11 cellular contexts compared by ENCODE assay signal in the genomic region with DNA sequence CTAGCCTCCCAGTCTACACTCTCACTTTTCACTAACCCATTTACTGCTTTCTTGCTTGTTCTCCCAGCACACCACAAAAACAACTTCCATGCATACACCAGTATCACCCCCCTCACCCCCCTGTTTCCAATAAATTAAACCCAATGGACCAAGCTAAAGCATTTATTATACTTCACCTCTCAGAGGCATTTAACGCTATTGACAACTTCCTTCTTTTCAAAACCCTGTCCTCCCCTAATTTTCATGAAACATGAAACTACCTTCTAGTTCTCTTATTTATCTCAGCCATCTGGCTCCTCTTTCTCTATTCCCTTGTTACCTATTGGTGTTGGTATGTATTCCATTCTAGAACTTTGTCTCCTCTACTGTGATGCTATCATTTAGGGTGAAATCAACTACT. TPM values are rescaled to one million over a fixed set of nuclear protein-coding genes. Genes with fewer than 3 reads are reported as not detected.
DNase-seq lines count a peak whose midpoint lies in the region; ATAC-seq, FAIRE-seq and TF ChIP-seq lines count a peak whose summit lies in the region.
"Had no signal": no experiment of that assay in that cellular context is flagged by ENCODE, and none has a peak within 500 bp of the region (broad histone marks: within the 10 kb centered on the region; RNA-seq: fewer than 3 reads in every experiment).

No MANE protein-coding gene starts in this region.

- H2AFZ ChIP-seq in GM12878 (ENCODE audit: control insufficient read depth, low read depth, low read length) = no peak overlapping the region

- peaks cover 61% of the 10 kb centered on the region for H3F3A ChIP-seq in DOHH2 (ENCODE audit: control insufficient read depth, insufficient read depth)

- H3K9me3 ChIP-seq in DOHH2 (ENCODE audit: control insufficient read depth, insufficient read depth, low read length) (no peaks in the 10 kb centered on the region), GM12878 (replicated peaks; ENCODE audit: control insufficient read depth, insufficient read depth, low read length) (peaks cover 3% of the 10 kb centered on the region; the same call in 1 of the 3 replicates), endodermal cell (ENCODE audit: control insufficient read depth, low read length) (no peaks in the 10 kb centered on the region), upper lobe of left lung (no peaks in the 10 kb centered on the region)

- no peak for FAIRE-seq in GM12878 (lab: Jason Lieb, UNC)

- peaks cover 98% of the 10 kb centered on the region for H3K4me1 ChIP-seq in DOHH2 (ENCODE audit: control insufficient read depth, low read length)
- H3K4me1 ChIP-seq in GM12878 (ENCODE audit: control insufficient read depth, insufficient read depth, low read length) = peaks cover 14% of the 10 kb centered on the region
- H3K4me1 ChIP-seq in endodermal cell (ENCODE audit: control insufficient read depth, insufficient read depth, low read length) = no peaks in the 10 kb centered on the region
- H3K4me1 ChIP-seq in upper lobe of left lung = peaks cover 0 to 2% (median 0%) of the 10 kb centered on the region in 4 donors

- no peak for TF ChIP-seq RAD21 in GM12878 (IDR thresholded peaks at IDR 0.05; ENCODE audit: insufficient read depth, low read depth, low read length)

- H3K27ac ChIP-seq in DOHH2 (ENCODE audit: low read depth, low read length) (peak overlapping the region; percentile 84), GM12878 (ENCODE audit: control insufficient read depth, insufficient read depth) (no peak overlapping the region), endodermal cell (ENCODE audit: low read depth, low read length) (no peak overlapping the region), upper lobe of left lung (peak overlapping the region in 1 of 4 donors; percentile 0)

- DNase-seq in MV-4-11 (lab: John Stamatoyannopoulos, UW) (peak; percentile 69), GM12878 (ENCODE audit: low read depth, low spot score) (no peak), endodermal cell (no peak), upper lobe of left lung (no peak)
- DNase-seq in stimulated activated naive CD4-positive, alpha-beta T cell treated with Interleukin-2 at 50 U/mL for 16 hours (lab: John Stamatoyannopoulos, UW) = no peak
- DNase-seq: activated CD8-positive, alpha-beta memory T cell treated with anti-CD3 and anti-CD28 coated beads for 24 hours; NCI-H1694 had no signal

- TF ChIP-seq POLR2A in GM12878 (IDR thresholded peaks at IDR 0.05; ENCODE audit: low read depth, low read length) (no peak), upper lobe of left lung (IDR thresholded peaks at IDR 0.05) (no peak)

- no peaks in the 10 kb centered on the region for H4K20me1 ChIP-seq in DOHH2 (ENCODE audit: control insufficient read depth, insufficient read depth, low read depth, low read length)
- H4K20me1 ChIP-seq in GM12878 (ENCODE audit: control insufficient read depth, insufficient read depth) = no peaks in the 10 kb centered on the region

- no peak overlapping the region for H3K9ac ChIP-seq in GM12878 (ENCODE audit: control insufficient read depth, insufficient read depth, low read length)
- H3K9ac ChIP-seq in endodermal cell (ENCODE audit: extremely low read depth, low read length, poor library complexity, severe bottlenecking) = no peak overlapping the region

- H3K4me3 ChIP-seq in DOHH2 (ENCODE audit: low read length) (peak overlapping the region; percentile 44), GM12878 (no peak overlapping the region), endodermal cell (ENCODE audit: low read length) (no peak overlapping the region), upper lobe of left lung (no peak overlapping the region)

- no peak for TF ChIP-seq CTCF in DOHH2 (IDR thresholded peaks at IDR 0.05; ENCODE audit: low read depth, low read length, poor library complexity, severe bottlenecking)
- no peak for TF ChIP-seq CTCF in GM12878 (IDR thresholded peaks at IDR 0.05 in 2 of 3, conservative IDR thresholded peaks at IDR 0.05 in 1 of 3; ENCODE audit: control insufficient read depth in 2 of 3, extremely low read depth in 1 of 3, insufficient read depth in 1 of 3, low read depth in 3 of 3, low read length in 3 of 3)
- TF ChIP-seq CTCF in endodermal cell (conservative IDR thresholded peaks at IDR 0.05) = no peak
- no peak for TF ChIP-seq CTCF in upper lobe of left lung (IDR thresholded peaks at IDR 0.05)

- no peak overlapping the region for H3K27ac Mint-ChIP-seq in endodermal cell

- no peaks in the 10 kb centered on the region for H3K9me3 Mint-ChIP-seq in endodermal cell

- no peaks in the 10 kb centered on the region for H3K27me3 ChIP-seq in DOHH2 (ENCODE audit: control insufficient read depth, low read length)
- no peaks in the 10 kb centered on the region for H3K27me3 ChIP-seq in GM12878 (replicated peaks in 1 of 2; ENCODE audit: control insufficient read depth in 2 of 2, insufficient read depth in 2 of 2, low read length in 1 of 2)
- H3K27me3 ChIP-seq in endodermal cell (ENCODE audit: control insufficient read depth, insufficient read depth, low read length, poor library complexity, severe bottlenecking) = no peaks in the 10 kb centered on the region
- H3K27me3 ChIP-seq in upper lobe of left lung = no peaks in the 10 kb centered on the region

- intact Hi-C loops in GM12878 (cut with micrococcal nuclease; ENCODE audit: unreplicated experiment) = no loop called here

- no peaks in the 10 kb centered on the region for H3K4me1 Mint-ChIP-seq in endodermal cell

- CTCF ChIA-PET in GM12878 (lab: Yijun Ruan, JAX) = interaction anchor here (0.8 to 2.6 kb wide), 3 partner anchors 10 to 15 kb away, joined by 3 to 17 read pairs (median 3); no protein-coding TSS in a partner anchor

- peaks cover 89% of the 10 kb centered on the region for H3K36me3 ChIP-seq in DOHH2 (ENCODE audit: control insufficient read depth, low read length)
- no peaks in the 10 kb centered on the region; a peak in 1 of 4 replicates for H3K36me3 ChIP-seq in GM12878 (ENCODE audit: control insufficient read depth in 2 of 2, insufficient read depth in 2 of 2, low read length in 1 of 2)
- no peaks in the 10 kb centered on the region for H3K36me3 ChIP-seq in endodermal cell (ENCODE audit: control insufficient read depth, insufficient read depth, low read length)
- no peaks in the 10 kb centered on the region for H3K36me3 ChIP-seq in upper lobe of left lung

- RAD21 ChIA-PET in GM12878 (lab: Charles Lee; ENCODE audit: unreplicated experiment) = interaction anchor here (0.9 to 4.7 kb wide), 8 partner anchors 11 to 135 kb away, joined by 3 to 27 read pairs (median 4); a partner anchor contains a TSS

- no peaks in the 10 kb centered on the region for H3K36me3 Mint-ChIP-seq in endodermal cell (ENCODE audit: low read depth)

- SMC1A ChIA-PET in GM12878 (lab: Charles Lee; ENCODE audit: uncharacterized antibody, unreplicated experiment) = interaction anchor here (1.0 to 9.7 kb wide), 12 partner anchors 7 to 152 kb away, joined by 3 to 100 read pairs (median 8); no protein-coding TSS in a partner anchor

- H3K4me2 ChIP-seq in DOHH2 (ENCODE audit: low read length) (peak overlapping the region; percentile 66), GM12878 (ENCODE audit: control insufficient read depth, insufficient read depth) (no peak overlapping the region)

- no TSS peak for BruUV-seq in GM12878 (replicated peaks; lab: Mats Ljungman, UMichigan)

- no peaks in the 10 kb centered on the region for H3K9me2 ChIP-seq in DOHH2 (replicated peaks; ENCODE audit: control insufficient read depth, low read length)

- no peak overlapping the region for H3K4me3 Mint-ChIP-seq in endodermal cell

- H3K79me2 ChIP-seq in DOHH2 (ENCODE audit: control insufficient read depth, low read length) = peaks cover 99% of the 10 kb centered on the region
- no peaks in the 10 kb centered on the region; the same call in none of the 2 replicates for H3K79me2 ChIP-seq in GM12878 (ENCODE audit: control insufficient read depth, insufficient read depth, low read length)

- in situ Hi-C loops in GM12878 (cut with MboI) = loop anchor here (10.0 kb wide), 1 partner anchor 506 kb away; no protein-coding TSS in a partner anchor

- peak; percentile 49 for ATAC-seq in GM21367 (IDR thresholded peaks at IDR 0.05; ENCODE audit: unreplicated experiment)
- ATAC-seq in GM12878 = peak; percentile 57
- no peak for ATAC-seq in GM18520 (IDR thresholded peaks at IDR 0.05; ENCODE audit: unreplicated experiment)
- no peak for ATAC-seq in upper lobe of left lung (ENCODE audit: low FRiP score in 2 of 2)

- no peaks in the 10 kb centered on the region for H3K27me3 Mint-ChIP-seq in endodermal cell (ENCODE audit: insufficient read depth)

- 0% methylated on average over 1 of the region's 1 CpG for WGBS in GM12878 (ENCODE audit: insufficient coverage, insufficient replicate concordance, low lambda C conversion rate, missing lambda C conversion rate)
- 80 to 94% methylated on average over 1 of the region's 1 CpG for WGBS in endodermal cell (ENCODE audit: insufficient coverage in 1 of 2, insufficient read length in 1 of 2), 2 experiments
- 58 to 59% methylated on average over 1 of the region's 1 CpG for WGBS in upper lobe of left lung, 2 donors

- POLR2A ChIA-PET in GM12878 (lab: Charles Lee) = interaction anchor here (0.5 to 2.7 kb wide), 3 partner anchors 11 to 15 kb away, joined by 3 to 14 read pairs (median 4); no protein-coding TSS in a partner anchor

- no peak for TF ChIP-seq EP300 in GM12878 (IDR thresholded peaks at IDR 0.05; ENCODE audit: borderline replicate concordance in 1 of 2, control insufficient read depth in 1 of 2, low read depth in 2 of 2, low read length in 2 of 2)
- TF ChIP-seq EP300 in upper lobe of left lung (IDR thresholded peaks at IDR 0.05) = no peak

RNA-seq across cellular contexts. Expression of a gene that starts 32.3 kb away (rescaled TPM):
- total RNA-seq in GM12878 (2013; cell fraction: nucleolus; rRNA removed) = 586 and 675 TPM in 2 replicates
- total RNA-seq in GM12878 (2014; rRNA removed) (117 and 136 TPM in 2 replicates), GM12878 (2014; rRNA removed; fragmentation: Illumina TruSeq; extraction: Trizol) (167 and 171 TPM in 2 replicates), GM12878 (2021) (154 and 157 TPM in 2 replicates), endodermal cell (under 1 TPM in 1 of 2 donors, not detected in 1; 0.11 TPM), upper lobe of left lung (100 to 1,000 TPM in 3 of 6 donors, 10 to 100 TPM in 3; 70.2 to 171 (median 101) TPM)
- 57.1 TPM for polyA plus RNA-seq in GM12878 (2011; ENCODE audit: low read depth)
- polyA plus RNA-seq in GM12878 (2011; rRNA removed) (171 and 221 TPM in 2 replicates), GM12878 (2014; fragmentation: Illumina TruSeq; extraction: Trizol) (156 and 163 TPM in 2 replicates), GM12878 (2014; fragmentation: Nextera tagmentation; extraction: Ambion mirVana) (10 to 100 TPM; 72.9 to 73.6 TPM), GM12878 (2014; rRNA removed) (75.1 and 80.9 TPM in 2 replicates), GM12878 (2016; fragmentation: Nextera tagmentation; extraction: Ambion mirVana) (100 to 1,000 TPM; 117 to 119 TPM)
- 125 and 161 TPM in 2 replicates for polyA plus RNA-seq in GM12878 (2011; cell fraction: cytosol; rRNA removed)
- 106 and 128 TPM in 2 replicates for polyA plus RNA-seq in GM12878 (2011; cell fraction: nucleus; rRNA removed)
- 67.1 and 78.4 TPM in 2 replicates for polyA plus RNA-seq in GM12878 (2012)
- polyA minus RNA-seq in GM12878 (2011; rRNA and poly(A)+ RNA removed) = 240 and 280 TPM in 2 replicates
- 70.3 and 72.0 TPM in 2 replicates for polyA minus RNA-seq in GM12878 (2011; cell fraction: cytosol; rRNA and poly(A)+ RNA removed)
- 150 and 243 TPM in 2 replicates for polyA minus RNA-seq in GM12878 (2011; cell fraction: nucleus; rRNA and poly(A)+ RNA removed)
- polyA plus RNA-seq in endodermal cell (2013, experiment 1 of 2) = not detected
- not detected for polyA plus RNA-seq in endodermal cell (2013, experiment 2 of 2)
- total RNA-seq: G401 had no signal

Comparison
In these comparisons a context has a peak if more than half of its experiments do, and no peak if none do; other contexts are left out.
1. ATAC-seq: peak in GM21367 (single experiment) and GM12878 (single experiment); none in GM18520 (single experiment) and upper lobe of left lung (0 of 2).
2. RNA of a gene that starts 32.3 kb away (total RNA-seq): 117 to 675 TPM in GM12878 and 70.2 to 171 TPM in upper lobe of left lung; 0.11 TPM in endodermal cell; every median in the first group is over 10 times any median in the second.